In the genomic region with DNA sequence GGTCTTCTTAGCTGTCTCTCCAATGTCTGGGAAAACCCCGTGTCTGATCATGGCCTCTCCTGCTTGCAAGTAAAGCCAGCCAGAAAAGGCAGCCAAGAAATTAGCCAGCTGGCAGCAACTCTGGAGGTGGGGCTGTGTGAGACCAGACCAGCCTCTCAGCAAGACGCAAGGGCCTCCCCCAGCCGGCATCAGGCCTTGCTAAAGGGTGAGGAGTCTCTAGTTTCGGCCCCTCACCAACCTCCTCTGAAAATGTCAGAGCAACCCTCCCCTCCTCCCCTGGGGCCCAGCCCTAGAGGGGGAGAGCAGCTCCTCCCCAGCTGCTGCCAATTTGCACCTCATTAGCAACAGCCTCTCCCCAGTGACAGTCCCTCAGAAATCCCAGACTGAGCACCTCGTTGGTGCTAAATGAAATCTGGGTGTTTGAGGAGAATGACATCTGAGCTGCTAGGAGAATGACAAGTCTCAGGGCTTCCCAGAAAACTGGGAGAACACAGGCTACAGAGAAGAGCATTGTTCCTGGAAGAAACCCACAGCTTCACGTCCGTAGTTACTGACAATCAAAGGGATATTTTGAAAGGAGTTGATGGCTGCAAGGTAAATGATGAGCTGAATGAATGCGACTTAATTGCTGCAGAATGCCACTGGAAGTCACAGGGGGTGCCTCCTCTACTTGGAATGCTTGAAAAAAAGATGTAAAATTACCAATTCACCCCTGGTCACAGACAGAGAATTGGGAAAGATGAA, we compare ENCODE assay signal across 8 cellular contexts. TPM values are rescaled to one million over a fixed set of nuclear protein-coding genes. Genes with fewer than 3 reads are reported as not detected.
DNase-seq lines count a peak whose midpoint lies in the region; ATAC-seq and TF ChIP-seq lines count a peak whose summit lies in the region.

No MANE protein-coding gene starts in this region.

- TF ChIP-seq POLR2A in thyroid gland (IDR thresholded peaks at IDR 0.05): peak in 1 of 2 donors; percentile 21
- TF ChIP-seq POLR2A in esophagus squamous epithelium (IDR thresholded peaks at IDR 0.05): no peak

- H3K36me3 ChIP-seq in SK-N-MC (ENCODE audit: insufficient read depth, low read length) (no peaks in the 10 kb centered on the region), thyroid gland (no peaks in the 10 kb centered on the region), esophagus squamous epithelium (no peaks in the 10 kb centered on the region)

- intact Hi-C loops in thyroid gland (cut with DNase I) (no loop called here), esophagus squamous epithelium (cut with DNase I) (no loop called here)

- H3K9me3 ChIP-seq in SK-N-MC (ENCODE audit: low read depth, low read length): no peaks in the 10 kb centered on the region
- no peaks in the 10 kb centered on the region for H3K9me3 ChIP-seq in thyroid gland
- no peaks in the 10 kb centered on the region for H3K9me3 ChIP-seq in esophagus squamous epithelium

- peak overlapping the region; percentile 42 for H3K4me3 ChIP-seq in SK-N-MC
- no peak overlapping the region for H3K4me3 ChIP-seq in thyroid gland (replicated peaks in 1 of 3)
- no peak overlapping the region for H3K4me3 ChIP-seq in esophagus squamous epithelium

- H3K9ac ChIP-seq in SK-N-MC (ENCODE audit: insufficient read length): no peak overlapping the region

- WGBS in thyroid gland, 2 donors: 29 to 37% methylated on average over 5 to 8 of the region's 8 CpGs
- WGBS in esophagus squamous epithelium, 2 donors: 15 to 31% methylated on average over 6 to 8 of the region's 8 CpGs

- TF ChIP-seq CTCF in thyroid gland (IDR thresholded peaks at IDR 0.05): no peak
- TF ChIP-seq CTCF in esophagus squamous epithelium (IDR thresholded peaks at IDR 0.05): no peak

- no peak overlapping the region for H3K27ac ChIP-seq in SK-N-MC
- H3K27ac ChIP-seq in thyroid gland: peak overlapping the region; percentile 59 to 75 (median 70)
- H3K27ac ChIP-seq in esophagus squamous epithelium: no peak overlapping the region

- peak; percentile 84 for DNase-seq in DMS79 (lab: John Stamatoyannopoulos, UW)
- DNase-seq in SK-N-MC (ENCODE audit: low read depth, low spot score): no peak
- DNase-seq in hypothalamus (lab: John Stamatoyannopoulos, UW): peak in 36 of 51 donors; percentile 2 to 64 (median 29)
- DNase-seq in thyroid gland: peak; percentile 87 to 94
- no peak for DNase-seq in activated effector memory CD4-positive, alpha-beta T cell treated with anti-CD3 and anti-CD28 coated beads, Interleukin-2, amount 50 U/mL, for 16 hours
- DNase-seq in activated naive CD4-positive, alpha-beta T cell (lab: John Stamatoyannopoulos, UW): no peak
- DNase-seq in esophagus squamous epithelium (lab: John Stamatoyannopoulos, UW): no peak

- ATAC-seq in HG02642 (IDR thresholded peaks at IDR 0.05; ENCODE audit: poor library complexity, unreplicated experiment): peak; percentile 79

- H3K27me3 ChIP-seq in thyroid gland: no peaks in the 10 kb centered on the region
- H3K27me3 ChIP-seq in esophagus squamous epithelium: no peaks in the 10 kb centered on the region

- H3K4me1 ChIP-seq in thyroid gland: peaks cover 12 to 25% of the 10 kb centered on the region in 2 donors
- H3K4me1 ChIP-seq in esophagus squamous epithelium: peaks cover 3 to 13% (median 6%) of the 10 kb centered on the region in 3 donors

RNA-seq across cellular contexts. Expression of a gene that starts 25.9 kb away (rescaled TPM):
- 10 to 100 TPM; 45.1 to 71.0 (median 48.7) TPM for total RNA-seq in thyroid gland
- total RNA-seq in esophagus squamous epithelium: 1 to 10 TPM in 2 of 4 donors, under 1 TPM in 1, not detected in 1; 0.44 to 1.1 (median 1.0) TPM

Comparison
In these comparisons a context has a peak if more than half of its experiments do, and no peak if none do; other contexts are left out.
1. DNase-seq: peak in DMS79 (single experiment), hypothalamus (36 of 51) and thyroid gland (2 of 2); none in SK-N-MC (single experiment), activated effector memory CD4-positive, alpha-beta T cell treated with anti-CD3 and anti-CD28 coated beads, Interleukin-2, amount 50 U/mL, for 16 hours (single experiment), activated naive CD4-positive, alpha-beta T cell (0 of 4) and esophagus squamous epithelium (single experiment).
2. H3K27ac ChIP-seq: peak in thyroid gland (3 of 3); none in SK-N-MC (single experiment) and esophagus squamous epithelium (0 of 4).
3. RNA of a gene that starts 25.9 kb away (total RNA-seq): 45.1 to 71.0 TPM in thyroid gland; 0.44 to 1.1 TPM in esophagus squamous epithelium; every median in the first group is over 10 times any median in the second.